In genomic region chr3:112654492-112654891, GRCh38 we compare ENCODE assay signal across 18 cellular contexts. TPM values are rescaled to one million over a fixed set of nuclear protein-coding genes. Genes with fewer than 3 reads are reported as not detected.
DNase-seq lines count a peak whose midpoint lies in the region; ATAC-seq, FAIRE-seq and TF ChIP-seq lines count a peak whose summit lies in the region.
"Had no signal": no experiment of that assay in that cellular context is flagged by ENCODE, and none has a peak within 500 bp of the region (broad histone marks: within the 10 kb centered on the region; RNA-seq: fewer than 3 reads in every experiment).

No MANE protein-coding gene starts in this region.

- peaks cover 24% of the 10 kb centered on the region for H3K4me1 Mint-ChIP-seq in Calu3 (ENCODE audit: low read depth, unreplicated experiment)
- H3K4me1 Mint-ChIP-seq in CD8-positive, alpha-beta T cell (ENCODE audit: low read depth), result no peaks in the 10 kb centered on the region

- H3K4me3 ChIP-seq in left ventricle myocardium inferior (no peak overlapping the region), bronchial epithelial cell (ENCODE audit: low read depth, low read length) (no peak overlapping the region), osteoblast (ENCODE audit: insufficient read depth, low read length) (no peak overlapping the region)
- no peak overlapping the region for H3K4me3 ChIP-seq in CD8-positive, alpha-beta T cell (ENCODE audit: low read depth, low read length)
- H3K4me3 ChIP-seq: thyroid gland had no signal

- no peaks in the 10 kb centered on the region for H3K79me2 ChIP-seq in osteoblast (ENCODE audit: insufficient read depth, low read length)
- H3K79me2 ChIP-seq: parathyroid adenoma had no signal

- peak overlapping the region; percentile 81 for H3K4me2 ChIP-seq in osteoblast (ENCODE audit: insufficient read depth, low read length)

- H3K36me3 ChIP-seq in left ventricle myocardium inferior, result no peaks in the 10 kb centered on the region
- H3K36me3 ChIP-seq in bronchial epithelial cell (ENCODE audit: control insufficient read depth, insufficient read depth, low read length), result no peaks in the 10 kb centered on the region
- H3K36me3 ChIP-seq in osteoblast (ENCODE audit: insufficient read depth, low read length), result no peaks in the 10 kb centered on the region
- H3K36me3 ChIP-seq in CD8-positive, alpha-beta T cell (ENCODE audit: insufficient read depth, low read length), result no peaks in the 10 kb centered on the region
- H3K36me3 ChIP-seq: thyroid gland had no signal

- peaks cover 2% of the 10 kb centered on the region for H3K9me3 Mint-ChIP-seq in Calu3 (ENCODE audit: low read depth, unreplicated experiment)
- H3K9me3 Mint-ChIP-seq in CD8-positive, alpha-beta T cell, result no peaks in the 10 kb centered on the region
- H3K9me3 Mint-ChIP-seq: effector memory CD8-positive, alpha-beta T cell had no signal

- ATAC-seq in CD8-positive, alpha-beta T cell, result no peak
- ATAC-seq: effector memory CD8-positive, alpha-beta T cell had no signal

- no peak overlapping the region for H3K4me3 Mint-ChIP-seq in Calu3 (ENCODE audit: low read depth, unreplicated experiment)
- no peak overlapping the region for H3K4me3 Mint-ChIP-seq in CD8-positive, alpha-beta T cell
- H3K4me3 Mint-ChIP-seq: effector memory CD8-positive, alpha-beta T cell had no signal

- POLR2A ChIA-PET in CD8-positive, alpha-beta T cell (lab: Charles Lee), result interaction anchor here (0.6 kb wide), 1 partner anchor 18 kb away, joined by 3 read pairs; no protein-coding TSS in a partner anchor

- H3K4me1 ChIP-seq in left ventricle myocardium inferior (peaks cover 10% of the 10 kb centered on the region), osteoblast (ENCODE audit: insufficient read depth, low read length) (peaks cover 63% of the 10 kb centered on the region)
- H3K4me1 ChIP-seq in CD8-positive, alpha-beta T cell (ENCODE audit: insufficient read depth, low read length), result no peaks in the 10 kb centered on the region
- H3K4me1 ChIP-seq: parathyroid adenoma, thyroid gland had no signal

- BruUV-seq in Calu3 (replicated peaks; lab: Mats Ljungman, UMichigan), result no TSS peak

- intact Hi-C loops in left ventricle myocardium inferior (cut with micrococcal nuclease) (loop anchor here (2.0 kb wide), 1 partner anchor 54 kb away; no protein-coding TSS in a partner anchor), cardiac septum (cut with DNase I) (loop anchor here (5.0 kb wide), 1 partner anchor 123 kb away; no protein-coding TSS in a partner anchor), Calu3 (cut with micrococcal nuclease; ENCODE audit: unreplicated experiment) (no loop called here)
- intact Hi-C loops in CD8-positive, alpha-beta T cell (cut with DNase I, micrococcal nuclease), result no loop called here

- H3K27me3 ChIP-seq in left ventricle myocardium inferior (ENCODE audit: low read depth), result no peaks in the 10 kb centered on the region
- no peaks in the 10 kb centered on the region for H3K27me3 ChIP-seq in bronchial epithelial cell (ENCODE audit: control insufficient read depth, insufficient read depth, low read length)
- no peaks in the 10 kb centered on the region for H3K27me3 ChIP-seq in osteoblast (ENCODE audit: insufficient read depth, low read length)
- H3K27me3 ChIP-seq in CD8-positive, alpha-beta T cell (ENCODE audit: insufficient read depth, low read length), result no peaks in the 10 kb centered on the region
- H3K27me3 ChIP-seq: thyroid gland had no signal

- DNase-seq in left ventricle myocardium inferior, result no peak
- DNase-seq in cardiac septum (ENCODE audit: low spot score), result no peak
- peak; percentile 70 for DNase-seq in bronchial epithelial cell (ENCODE audit: low read depth)
- DNase-seq in osteoblast (ENCODE audit: insufficient read length, low spot score, missing footprints), result no peak
- no peak for DNase-seq in Calu3
- DNase-seq in CD8-positive, alpha-beta T cell, result no peak
- DNase-seq in NCI-H1436 treated with DMSO at 0.1 percent for 48 hours (lab: John Stamatoyannopoulos, UW), result no peak
- DNase-seq in NCI-H1417 treated with DMSO at 0.1 percent for 48 hours (lab: John Stamatoyannopoulos, UW), result no peak
- DNase-seq: activated effector memory CD4-positive, alpha-beta T cell treated with Interleukin-2 at 50 U/mL for 16 hours; effector memory CD8-positive, alpha-beta T cell; NCI-H146; SIG-M5; T-helper 9 cell; thyroid gland had no signal

- no peaks in the 10 kb centered on the region for H4K20me1 ChIP-seq in osteoblast (ENCODE audit: insufficient read depth, low read length)

- H3K27ac Mint-ChIP-seq in Calu3 (ENCODE audit: unreplicated experiment), result no peak overlapping the region
- no peak overlapping the region for H3K27ac Mint-ChIP-seq in CD8-positive, alpha-beta T cell
- H3K27ac Mint-ChIP-seq: effector memory CD8-positive, alpha-beta T cell had no signal

- H3K27me3 Mint-ChIP-seq in Calu3 (ENCODE audit: unreplicated experiment), result no peaks in the 10 kb centered on the region
- H3K27me3 Mint-ChIP-seq in CD8-positive, alpha-beta T cell (ENCODE audit: low read depth), result no peaks in the 10 kb centered on the region
- H3K27me3 Mint-ChIP-seq: effector memory CD8-positive, alpha-beta T cell had no signal

- no peak for FAIRE-seq in bronchial epithelial cell (lab: Jason Lieb, UNC)
- FAIRE-seq: A204.1, H1 had no signal

- H2AFZ ChIP-seq in osteoblast (ENCODE audit: low read length), result no peak overlapping the region
- H2AFZ ChIP-seq: parathyroid adenoma had no signal

- peak overlapping the region; percentile 73 for H3K27ac ChIP-seq in left ventricle myocardium inferior (replicated peaks)
- peak overlapping the region; percentile 98 for H3K27ac ChIP-seq in osteoblast (ENCODE audit: low read depth, low read length)
- H3K27ac ChIP-seq in CD8-positive, alpha-beta T cell (ENCODE audit: low read depth, low read length), result no peak overlapping the region
- H3K27ac ChIP-seq: C4-2B, parathyroid adenoma, thyroid gland had no signal

- CTCF ChIA-PET in Calu3 (lab: Charles Lee), result no interaction called here
- CTCF ChIA-PET in CD8-positive, alpha-beta T cell (lab: Charles Lee), result interaction anchor here (0.6 to 1.6 kb wide), 4 partner anchors 12 to 458 kb away, joined by 3 to 7 read pairs (median 4); no protein-coding TSS in a partner anchor

- H3K9me3 ChIP-seq in left ventricle myocardium inferior (replicated peaks), result no peaks in the 10 kb centered on the region
- H3K9me3 ChIP-seq in osteoblast (ENCODE audit: low read depth, low read length), result no peaks in the 10 kb centered on the region
- no peaks in the 10 kb centered on the region for H3K9me3 ChIP-seq in CD8-positive, alpha-beta T cell (ENCODE audit: low read length)
- H3K9me3 ChIP-seq: thyroid gland had no signal

- TF ChIP-seq CTCF in left ventricle myocardium inferior (IDR thresholded peaks at IDR 0.05; ENCODE audit: borderline replicate concordance) (no peak), bronchial epithelial cell (IDR thresholded peaks at IDR 0.05; ENCODE audit: insufficient read depth, low read length, severe bottlenecking) (no peak), osteoblast (IDR thresholded peaks at IDR 0.05; ENCODE audit: extremely low read depth, low read depth, low read length) (no peak), Calu3 (IDR thresholded peaks at IDR 0.05; ENCODE audit: unreplicated experiment) (no peak)
- no peak for TF ChIP-seq CTCF in CD8-positive, alpha-beta T cell (IDR thresholded peaks at IDR 0.05)

- no peaks in the 10 kb centered on the region for H3K36me3 Mint-ChIP-seq in Calu3 (ENCODE audit: insufficient read depth, unreplicated experiment)
- no peaks in the 10 kb centered on the region for H3K36me3 Mint-ChIP-seq in CD8-positive, alpha-beta T cell

RNA-seq across cellular contexts. Expression of gene CCDC80, which starts 13.5 kb away (rescaled TPM):
- 171 TPM for total RNA-seq in left ventricle myocardium inferior
- total RNA-seq in cardiac septum, result 122 TPM
- total RNA-seq in bronchial epithelial cell, result 7.0 and 8.2 TPM in 2 replicates
- 564 and 657 TPM in 2 replicates for total RNA-seq in osteoblast
- total RNA-seq in Calu3 (2022), result 0.39 and 1.1 TPM in 2 replicates
- total RNA-seq in CD8-positive, alpha-beta T cell, result not detected

Comparison
In these comparisons a context has a peak if more than half of its experiments do, and no peak if none do; other contexts are left out.
1. RNA of gene CCDC80, which starts 13.5 kb away (total RNA-seq): 564 to 657 TPM in osteoblast, 171 TPM in left ventricle myocardium inferior (single experiment) and 122 TPM in cardiac septum (single experiment); 7.0 to 8.2 TPM in bronchial epithelial cell, 0.39 to 1.1 TPM in Calu3 and not detected in CD8-positive, alpha-beta T cell; every median in the first group is over 10 times any median in the second.
2. intact Hi-C loops: an anchor here in left ventricle myocardium inferior (2.0 kb wide) and cardiac septum (5.0 kb wide); none called in Calu3 and CD8-positive, alpha-beta T cell.